7 cellular contexts compared by ENCODE assay signal in the genomic region with DNA sequence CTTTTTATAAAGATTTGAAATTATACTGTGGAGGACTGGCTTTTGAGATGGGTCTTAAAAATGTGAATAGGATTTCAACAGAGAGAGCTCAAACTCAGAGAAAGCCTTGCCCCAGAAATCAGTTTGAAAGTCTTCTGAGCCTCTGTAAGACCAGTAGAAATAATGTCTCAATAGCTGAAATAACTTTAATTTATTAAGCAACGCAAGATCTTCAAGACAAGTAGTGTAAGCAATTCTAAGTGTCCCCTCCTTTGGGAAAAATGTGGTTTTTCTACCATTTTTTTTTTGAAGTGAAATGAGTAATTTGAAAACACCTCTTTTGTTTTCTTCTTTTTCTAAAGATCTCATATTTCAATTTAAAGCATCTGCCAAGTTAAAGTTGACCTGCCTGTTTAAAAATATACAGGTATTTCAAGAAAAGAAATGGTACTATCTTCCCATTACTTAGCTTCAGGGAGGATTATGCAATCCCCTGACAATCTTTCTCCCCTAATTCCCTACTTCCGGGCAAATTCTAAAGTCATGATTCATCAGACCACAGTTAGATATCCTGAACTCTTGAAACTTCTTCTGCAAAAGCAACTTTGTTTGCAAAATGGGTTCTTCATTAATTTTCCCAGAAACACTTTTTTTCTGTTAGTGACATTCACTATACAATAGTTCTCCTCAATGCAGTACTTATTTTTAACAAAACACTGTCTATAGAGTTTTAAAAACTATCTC. TPM values are rescaled to one million over a fixed set of nuclear protein-coding genes. Genes with fewer than 3 reads are reported as not detected.
DNase-seq lines count a peak whose midpoint lies in the region; ATAC-seq and TF ChIP-seq lines count a peak whose summit lies in the region.

No MANE protein-coding gene starts in this region.

- H3K36me3 Mint-ChIP-seq in nephron progenitor cell (ENCODE audit: low read depth) = no peaks in the 10 kb centered on the region

- peak; percentile 84 to 91 for ATAC-seq in left cardiac atrium

- no peak overlapping the region for H3K4me3 Mint-ChIP-seq in nephron progenitor cell

- TF ChIP-seq POLR2A in thyroid gland (IDR thresholded peaks at IDR 0.05) = no peak

- intact Hi-C loops in left cardiac atrium (cut with DNase I) = no loop called here
- intact Hi-C loops in thyroid gland (cut with DNase I) = no loop called here

- H3K9me3 ChIP-seq in HUES64 (ENCODE audit: insufficient read depth, low read depth, low read length) (no peaks in the 10 kb centered on the region), thyroid gland (no peaks in the 10 kb centered on the region), WERI-Rb-1 (ENCODE audit: severe bottlenecking) (no peaks in the 10 kb centered on the region)

- peaks cover 6% of the 10 kb centered on the region for H3K4me1 Mint-ChIP-seq in nephron progenitor cell

- no peak overlapping the region for H3K27ac Mint-ChIP-seq in nephron progenitor cell

- peaks cover 8% of the 10 kb centered on the region for H3K27me3 Mint-ChIP-seq in nephron progenitor cell (ENCODE audit: low read depth, poor library complexity)

- no peaks in the 10 kb centered on the region for H3K36me3 ChIP-seq in HUES64 (ENCODE audit: insufficient read depth, low read length)
- H3K36me3 ChIP-seq in thyroid gland = no peaks in the 10 kb centered on the region
- H3K36me3 ChIP-seq in WERI-Rb-1 = no peaks in the 10 kb centered on the region

- TF ChIP-seq CTCF in thyroid gland (IDR thresholded peaks at IDR 0.05) = no peak
- no peak for TF ChIP-seq CTCF in nephron progenitor cell (IDR thresholded peaks at IDR 0.05)
- TF ChIP-seq CTCF in WERI-Rb-1 (IDR thresholded peaks at IDR 0.05; ENCODE audit: low read depth, low read length) = no peak

- H3K9ac ChIP-seq in HUES64 (ENCODE audit: low read depth, low read length) = no peak overlapping the region

- H3K27me3 ChIP-seq in HUES64 (ENCODE audit: insufficient read depth, low read length) (no peaks in the 10 kb centered on the region), thyroid gland (no peaks in the 10 kb centered on the region), WERI-Rb-1 (ENCODE audit: insufficient read depth, low read depth, severe bottlenecking) (no peaks in the 10 kb centered on the region)

- H3K4me1 ChIP-seq in HUES64 (ENCODE audit: insufficient read depth, low read length) = peaks cover 34% of the 10 kb centered on the region
- peaks cover 14 to 28% of the 10 kb centered on the region in 2 donors for H3K4me1 ChIP-seq in thyroid gland

- H3K4me3 ChIP-seq in HUES64 (ENCODE audit: low read length) (no peak overlapping the region), thyroid gland (replicated peaks in 1 of 3) (no peak overlapping the region), WERI-Rb-1 (ENCODE audit: low read depth, low read length) (no peak overlapping the region)

- H3K27ac ChIP-seq in HUES64 (ENCODE audit: low read depth, low read length) (peak overlapping the region; percentile 34), thyroid gland (peak overlapping the region; percentile 42 to 61 (median 61)), WERI-Rb-1 (no peak overlapping the region)

- WGBS in HUES64 = 72% methylated on average over 2 of the region's 2 CpGs
- WGBS in thyroid gland, 2 donors = 19 to 28% methylated on average over 2 of the region's 2 CpGs

- H3K9me3 Mint-ChIP-seq in nephron progenitor cell = no peaks in the 10 kb centered on the region

- peak; percentile 36 for DNase-seq in SW480 (ENCODE audit: low spot score)
- no peak for DNase-seq in left cardiac atrium
- no peak for DNase-seq in thyroid gland
- DNase-seq in nephron progenitor cell = no peak
- DNase-seq in central memory CD4-positive, alpha-beta T cell = no peak
- no peak for DNase-seq in WERI-Rb-1

RNA-seq across cellular contexts. Expression of gene ANXA1, which starts 7.9 kb away (rescaled TPM):
- 8.1 TPM for polyA plus RNA-seq in HUES64 (2013, experiment 1 of 2)
- polyA plus RNA-seq in HUES64 (2013, experiment 2 of 2) = 7.5 TPM
- 100 to 1,000 TPM; 173 to 212 TPM for total RNA-seq in left cardiac atrium
- 100 to 1,000 TPM; 236 to 442 (median 247) TPM for total RNA-seq in thyroid gland
